In genomic region chr5:157288405-157289163, GRCh38 we compare ENCODE assay signal across 17 cellular contexts. TPM values are rescaled to one million over a fixed set of nuclear protein-coding genes. Genes with fewer than 3 reads are reported as not detected.
DNase-seq lines count a peak whose midpoint lies in the region; ATAC-seq and TF ChIP-seq lines count a peak whose summit lies in the region.
"Had no signal": no experiment of that assay in that cellular context is flagged by ENCODE, and none has a peak within 500 bp of the region (broad histone marks: within the 10 kb centered on the region; RNA-seq: fewer than 3 reads in every experiment).

No MANE protein-coding gene starts in this region.

- peaks cover 79% of the 10 kb centered on the region for H3K36me3 Mint-ChIP-seq in activated CD8-positive, alpha-beta T cell treated with anti-CD3 and anti-CD28 coated beads, Interleukin-2, amount 10 ng/mL, durations not matched to agents 7 days and 5 days (ENCODE audit: low read depth)

- peak overlapping the region; percentile 62 for H3K27ac Mint-ChIP-seq in activated CD8-positive, alpha-beta T cell treated with anti-CD3 and anti-CD28 coated beads, Interleukin-2, amount 10 ng/mL, durations not matched to agents 7 days and 5 days
- H3K27ac Mint-ChIP-seq: dendritic cell treated with granulocyte-macrophage colony-stimulating factor and Interleukin-4, amounts not matched to agents 40 ng/mL and 50 ng/mL, for 4 days had no signal

- TF ChIP-seq CTCF in cardiac muscle cell (IDR thresholded peaks at IDR 0.05; ENCODE audit: low read depth, low read length): no peak

- H3K9me3 Mint-ChIP-seq in activated CD8-positive, alpha-beta T cell treated with anti-CD3 and anti-CD28 coated beads, Interleukin-2, amount 10 ng/mL, durations not matched to agents 7 days and 5 days (ENCODE audit: insufficient read depth): no peaks in the 10 kb centered on the region
- H3K9me3 Mint-ChIP-seq: dendritic cell treated with granulocyte-macrophage colony-stimulating factor and Interleukin-4, amounts not matched to agents 40 ng/mL and 50 ng/mL, for 4 days had no signal

- no peaks in the 10 kb centered on the region for H3K27me3 Mint-ChIP-seq in activated CD8-positive, alpha-beta T cell treated with anti-CD3 and anti-CD28 coated beads, Interleukin-2, amount 10 ng/mL, durations not matched to agents 7 days and 5 days (ENCODE audit: low read depth)
- H3K27me3 Mint-ChIP-seq: dendritic cell treated with granulocyte-macrophage colony-stimulating factor and Interleukin-4, amounts not matched to agents 40 ng/mL and 50 ng/mL, for 4 days had no signal

- POLR2A ChIA-PET in activated CD8-positive, alpha-beta T cell treated with anti-CD3 and anti-CD28 coated beads, Interleukin-2, amount 10 ng/mL, durations not matched to agents 7 days and 5 days (lab: Charles Lee): interaction anchor here (1.0 to 2.7 kb wide), 2 partner anchors 15 to 17 kb away, joined by 4 to 16 read pairs; no protein-coding TSS in a partner anchor

- CTCF ChIA-PET in activated CD8-positive, alpha-beta T cell treated with anti-CD3 and anti-CD28 coated beads, Interleukin-2, amount 10 ng/mL, durations not matched to agents 7 days and 5 days (lab: Charles Lee): interaction anchor here (1.0 to 3.5 kb wide), 11 partner anchors 8 to 139 kb away, joined by 3 to 17 read pairs (median 4); no protein-coding TSS in a partner anchor

- peak overlapping the region; percentile 3 for H3K4me3 Mint-ChIP-seq in activated CD8-positive, alpha-beta T cell treated with anti-CD3 and anti-CD28 coated beads, Interleukin-2, amount 10 ng/mL, durations not matched to agents 7 days and 5 days
- H3K4me3 Mint-ChIP-seq: dendritic cell treated with granulocyte-macrophage colony-stimulating factor and Interleukin-4, amounts not matched to agents 40 ng/mL and 50 ng/mL, for 4 days had no signal

- no peak for ATAC-seq in left cardiac atrium
- ATAC-seq in activated CD8-positive, alpha-beta T cell treated with anti-CD3 and anti-CD28 coated beads, Interleukin-2, amount 10 ng/mL, durations not matched to agents 7 days and 5 days: peak; percentile 38
- peak; percentile 18 for ATAC-seq in left lobe of liver
- ATAC-seq: esophagus mucosa, PC-3 had no signal

- intact Hi-C loops in left cardiac atrium (cut with DNase I): no loop called here

- H3K36me3 ChIP-seq in cardiac muscle cell: peaks cover 15% of the 10 kb centered on the region
- H3K36me3 ChIP-seq: MG63 had no signal

- H3K4me1 ChIP-seq in cardiac muscle cell (ENCODE audit: low read depth): peaks cover 73% of the 10 kb centered on the region

- DNase-seq in cardiac muscle cell (ENCODE audit: low read depth in 1 of 2, low spot score in 1 of 2) (peak in 1 of 2 donors; percentile 71), left cardiac atrium (no peak), left lobe of liver (ENCODE audit: low spot score) (no peak), hypothalamus (lab: John Stamatoyannopoulos, UW) (no peak), GF-D8 (lab: John Stamatoyannopoulos, UW) (no peak), SIG-M5 (lab: John Stamatoyannopoulos, UW) (no peak)
- DNase-seq in activated CD8-positive, alpha-beta T cell treated with anti-CD3 and anti-CD28 coated beads, Interleukin-2, amount 10 ng/mL, durations not matched to agents 7 days and 5 days: no peak
- DNase-seq: activated CD4-positive, CD25-positive, alpha-beta regulatory T cell; DMS153; glutamatergic neuron; kidney glomerular epithelial cell; MG63; NCI-H187 treated with DMSO at 0.1 percent for 48 hours; NCI-H510A treated with DMSO at 0.1 percent for 48 hours; PC-3 had no signal

- H3K4me1 Mint-ChIP-seq in activated CD8-positive, alpha-beta T cell treated with anti-CD3 and anti-CD28 coated beads, Interleukin-2, amount 10 ng/mL, durations not matched to agents 7 days and 5 days (ENCODE audit: low read depth): peaks cover 77% of the 10 kb centered on the region

- H3K4me3 ChIP-seq in cardiac muscle cell: no peak overlapping the region
- H3K4me3 ChIP-seq: MG63 had no signal

- no peaks in the 10 kb centered on the region for H3K9me3 ChIP-seq in cardiac muscle cell (ENCODE audit: low read depth)
- H3K9me3 ChIP-seq: MG63 had no signal

- H3K27ac ChIP-seq in cardiac muscle cell: peak overlapping the region; percentile 96

- no peaks in the 10 kb centered on the region for H3K27me3 ChIP-seq in cardiac muscle cell
- H3K27me3 ChIP-seq: MG63 had no signal

RNA-seq across cellular contexts. Expression of gene CYFIP2, which starts 22.7 kb away (rescaled TPM):
- total RNA-seq in cardiac muscle cell (228 and 299 TPM in 2 replicates), left cardiac atrium (10 to 100 TPM; 18.1 to 27.6 TPM), left lobe of liver (24.7 TPM)
- polyA plus RNA-seq in cardiac muscle cell: 126 and 171 TPM in 2 replicates
- 100 to 1,000 TPM; 512 to 516 TPM for total RNA-seq in activated CD8-positive, alpha-beta T cell treated with anti-CD3 and anti-CD28 coated beads, Interleukin-2, amount 10 ng/mL, durations not matched to agents 7 days and 5 days

Comparison
In these comparisons a context has a peak if more than half of its experiments do, and no peak if none do; other contexts are left out.
1. ATAC-seq: peak in activated CD8-positive, alpha-beta T cell treated with anti-CD3 and anti-CD28 coated beads, Interleukin-2, amount 10 ng/mL, durations not matched to agents 7 days and 5 days (single experiment) and left lobe of liver (single experiment); none in left cardiac atrium (0 of 2).